17 cellular contexts compared by ENCODE assay signal in the genomic region with DNA sequence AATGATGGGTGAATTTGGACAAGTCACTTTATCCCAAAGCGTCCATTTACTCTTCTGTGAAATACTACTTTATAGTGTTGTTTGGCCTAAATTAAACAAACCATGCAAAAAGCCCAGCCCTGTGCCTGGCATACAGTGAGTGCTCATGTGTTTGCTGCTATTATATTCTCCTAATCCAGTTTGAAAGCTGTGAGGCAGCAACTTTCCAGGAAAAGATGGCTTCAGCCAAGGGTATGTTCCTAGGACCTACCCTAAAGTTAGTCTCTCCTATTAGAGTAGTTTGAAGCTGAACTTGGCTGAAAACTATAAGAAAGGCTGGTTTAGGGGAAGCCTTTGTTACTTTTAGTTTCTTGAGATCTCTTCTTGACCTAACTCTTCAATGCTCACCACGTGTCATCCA. TPM values are rescaled to one million over a fixed set of nuclear protein-coding genes. Genes with fewer than 3 reads are reported as not detected.
DNase-seq lines count a peak whose midpoint lies in the region; ATAC-seq and TF ChIP-seq lines count a peak whose summit lies in the region.
"Had no signal": no experiment of that assay in that cellular context is flagged by ENCODE, and none has a peak within 500 bp of the region (broad histone marks: within the 10 kb centered on the region; RNA-seq: fewer than 3 reads in every experiment).

No MANE protein-coding gene starts in this region.

- peaks cover 30% of the 10 kb centered on the region for H3K4me1 Mint-ChIP-seq in activated T-cell treated with anti-CD3 and anti-CD28 coated beads, Interleukin-2, amount 50 U/mL, for 72 hours (ENCODE audit: low read depth)
- peaks cover 34% of the 10 kb centered on the region for H3K4me1 Mint-ChIP-seq in activated T-cell treated with anti-CD3 and anti-CD28 coated beads, Interleukin-2, amount 50 U/mL, for 4 hours (ENCODE audit: low read depth)
- H3K4me1 Mint-ChIP-seq in Caco-2 (ENCODE audit: low read depth, unreplicated experiment), result peaks cover 29% of the 10 kb centered on the region
- H3K4me1 Mint-ChIP-seq: GM23338 had no signal

- no peaks in the 10 kb centered on the region for H4K20me1 ChIP-seq in hepatocyte (ENCODE audit: insufficient read depth, poor library complexity, severe bottlenecking)

- peaks cover 69% of the 10 kb centered on the region for H3K4me1 ChIP-seq in Caco-2
- peaks cover 16% of the 10 kb centered on the region for H3K4me1 ChIP-seq in hepatocyte (ENCODE audit: insufficient read depth)
- peaks cover 8 to 73% (median 46%) of the 10 kb centered on the region in 4 donors for H3K4me1 ChIP-seq in transverse colon

- H3K4me3 Mint-ChIP-seq in activated T-cell treated with anti-CD3 and anti-CD28 coated beads, Interleukin-2, amount 50 U/mL, for 72 hours, result no peak overlapping the region
- H3K4me3 Mint-ChIP-seq in activated T-cell treated with anti-CD3 and anti-CD28 coated beads, Interleukin-2, amount 50 U/mL, for 4 hours, result no peak overlapping the region
- H3K4me3 Mint-ChIP-seq in Caco-2 (ENCODE audit: unreplicated experiment), result no peak overlapping the region
- H3K4me3 Mint-ChIP-seq: GM23338 had no signal

- H3K4me2 ChIP-seq in hepatocyte, result no peak overlapping the region
- H3K4me2 ChIP-seq: GM23338 had no signal

- H2AFZ ChIP-seq in hepatocyte, result no peak overlapping the region
- H2AFZ ChIP-seq: GM23338 had no signal

- H3K27ac ChIP-seq in hepatocyte, result peak overlapping the region; percentile 63
- peak overlapping the region; percentile 65 to 85 (median 76) for H3K27ac ChIP-seq in transverse colon

- TF ChIP-seq CTCF in Caco-2 (IDR thresholded peaks at IDR 0.05; ENCODE audit: insufficient read depth in 1 of 2, low read depth in 1 of 2, low read length in 1 of 2, severe bottlenecking in 1 of 2, unreplicated experiment in 1 of 2) (no peak), hepatocyte (IDR thresholded peaks at IDR 0.05; ENCODE audit: poor library complexity) (no peak), transverse colon (IDR thresholded peaks at IDR 0.05) (no peak)

- TSS peak; percentile 79 for BruUV-seq in Caco-2 (replicated peaks; lab: Mats Ljungman, UMichigan)

- no peaks in the 10 kb centered on the region for H3K9me2 ChIP-seq in hepatocyte (replicated peaks; ENCODE audit: insufficient read depth)

- H3K27ac Mint-ChIP-seq in activated T-cell treated with anti-CD3 and anti-CD28 coated beads, Interleukin-2, amount 50 U/mL, for 72 hours, result peak overlapping the region; percentile 3
- H3K27ac Mint-ChIP-seq in Caco-2 (ENCODE audit: unreplicated experiment), result no peak overlapping the region
- H3K27ac Mint-ChIP-seq: GM23338 had no signal

- no peaks in the 10 kb centered on the region for H3K79me2 ChIP-seq in hepatocyte

- no peaks in the 10 kb centered on the region for H3K27me3 ChIP-seq in Caco-2 (replicated peaks; ENCODE audit: control insufficient read depth, insufficient read depth, low read length)
- no peaks in the 10 kb centered on the region for H3K27me3 ChIP-seq in hepatocyte
- no peaks in the 10 kb centered on the region for H3K27me3 ChIP-seq in transverse colon

- CTCF ChIA-PET in Caco-2 (lab: Charles Lee), result interaction anchor here (0.6 kb wide), 1 partner anchor 118 kb away, joined by 3 read pairs; no protein-coding TSS in a partner anchor

- intact Hi-C loops in Caco-2 (cut with micrococcal nuclease; ENCODE audit: unreplicated experiment), result loop anchor here (1.0 to 2.0 kb wide), 3 partner anchors 10 to 19 kb away; partner anchors contain the start of gene ACSL5
- intact Hi-C loops in transverse colon (cut with DNase I; ENCODE audit: low total_unique reads), result no loop called here

- no peak for TF ChIP-seq EP300 in transverse colon (IDR thresholded peaks at IDR 0.05; ENCODE audit: low read depth)

- TF ChIP-seq POLR2A in transverse colon (IDR thresholded peaks at IDR 0.05), result no peak

- 78% methylated on average over 2 of the region's 2 CpGs for WGBS in hepatocyte (ENCODE audit: low lambda C conversion rate, missing lambda C conversion rate)
- 56% methylated on average over 1 to 2 of the region's 2 CpGs for WGBS in transverse colon (ENCODE audit: low coverage in 1 of 2), 2 donors

- no peak for DNase-seq in activated T-cell treated with anti-CD3 and anti-CD28 coated beads, Interleukin-2, amount 50 U/mL, for 72 hours
- no peak for DNase-seq in activated T-cell treated with anti-CD3 and anti-CD28 coated beads, Interleukin-2, amount 50 U/mL, for 4 hours
- DNase-seq in Caco-2, result no peak
- DNase-seq in hepatocyte (ENCODE audit: low spot score), result no peak
- no peak for DNase-seq in transverse colon
- no peak for DNase-seq in hippocampal formation (lab: John Stamatoyannopoulos, UW)
- DNase-seq: DMS79, KBM-7, NCI-H1436 treated with DMSO at 0.1 percent for 48 hours, NCI-H2029 treated with DMSO at 0.1 percent for 48 hours, NCI-H2171 treated with DMSO at 0.1 percent for 48 hours, NCI-H748 treated with DMSO at 0.1 percent for 48 hours, RPMI8226 had no signal

- no peak for ATAC-seq in activated T-cell treated with anti-CD3 and anti-CD28 coated beads, Interleukin-2, amount 50 U/mL, for 72 hours (replicated peaks in 1 of 2)
- no peak for ATAC-seq in activated T-cell treated with anti-CD3 and anti-CD28 coated beads, Interleukin-2, amount 50 U/mL, for 4 hours
- ATAC-seq in GM21786 (IDR thresholded peaks at IDR 0.05; ENCODE audit: unreplicated experiment) (no peak), GM21717 (IDR thresholded peaks at IDR 0.05; ENCODE audit: unreplicated experiment) (no peak)
- ATAC-seq: GM23338 had no signal

- H3K9me3 Mint-ChIP-seq in activated T-cell treated with anti-CD3 and anti-CD28 coated beads, Interleukin-2, amount 50 U/mL, for 72 hours, result no peaks in the 10 kb centered on the region
- no peaks in the 10 kb centered on the region for H3K9me3 Mint-ChIP-seq in activated T-cell treated with anti-CD3 and anti-CD28 coated beads, Interleukin-2, amount 50 U/mL, for 4 hours
- peaks cover 3% of the 10 kb centered on the region for H3K9me3 Mint-ChIP-seq in Caco-2 (ENCODE audit: unreplicated experiment)
- H3K9me3 Mint-ChIP-seq: GM23338 had no signal

- H3K4me3 ChIP-seq in Caco-2 (ENCODE audit: low read depth, low read length) (no peak overlapping the region), hepatocyte (no peak overlapping the region), transverse colon (no peak overlapping the region)
- H3K4me3 ChIP-seq: GM23338 had no signal

- POLR2A ChIA-PET in Caco-2 (lab: Charles Lee), result no interaction called here

- in situ Hi-C loops in transverse colon (cut with MboI; ENCODE audit: low pct_ligation_motif_present in 1 of 4, low pct_unique_long_range_greater_than_20kb in 1 of 4, low sequenced_read_pairs in 3 of 4), result no loop called here

- no peaks in the 10 kb centered on the region for H3K9me3 ChIP-seq in Caco-2
- H3K9me3 ChIP-seq in hepatocyte (ENCODE audit: low read depth), result no peaks in the 10 kb centered on the region
- H3K9me3 ChIP-seq in transverse colon, result no peaks in the 10 kb centered on the region

- H3K36me3 ChIP-seq in Caco-2 (ENCODE audit: control insufficient read depth, insufficient read depth, low read length), result peaks cover 1% of the 10 kb centered on the region; the same call in 1 of the 2 replicates
- no peaks in the 10 kb centered on the region for H3K36me3 ChIP-seq in hepatocyte (replicated peaks; ENCODE audit: insufficient read depth, low read depth)
- peaks cover 0 to 16% (median 4%) of the 10 kb centered on the region in 4 donors for H3K36me3 ChIP-seq in transverse colon

- H3K36me3 Mint-ChIP-seq in activated T-cell treated with anti-CD3 and anti-CD28 coated beads, Interleukin-2, amount 50 U/mL, for 72 hours (ENCODE audit: insufficient read depth in 2 of 2), result peaks cover 1 to 9% of the 10 kb centered on the region in 2 donors
- H3K36me3 Mint-ChIP-seq in activated T-cell treated with anti-CD3 and anti-CD28 coated beads, Interleukin-2, amount 50 U/mL, for 4 hours (ENCODE audit: insufficient read depth), result peaks cover 3% of the 10 kb centered on the region
- H3K36me3 Mint-ChIP-seq in Caco-2 (ENCODE audit: insufficient read depth, unreplicated experiment), result no peaks in the 10 kb centered on the region

- H3K27me3 Mint-ChIP-seq in activated T-cell treated with anti-CD3 and anti-CD28 coated beads, Interleukin-2, amount 50 U/mL, for 72 hours (ENCODE audit: low read depth), result no peaks in the 10 kb centered on the region
- H3K27me3 Mint-ChIP-seq in activated T-cell treated with anti-CD3 and anti-CD28 coated beads, Interleukin-2, amount 50 U/mL, for 4 hours (ENCODE audit: low read depth), result no peaks in the 10 kb centered on the region
- H3K27me3 Mint-ChIP-seq in Caco-2 (ENCODE audit: insufficient read depth, unreplicated experiment), result no peaks in the 10 kb centered on the region

RNA-seq across cellular contexts. Expression of gene ACSL5, which starts 19.9 kb away (rescaled TPM):
- 10 to 100 TPM; 49.5 to 54.5 TPM for total RNA-seq in activated T-cell treated with anti-CD3 and anti-CD28 coated beads, Interleukin-2, amount 50 U/mL, for 72 hours
- 10 to 100 TPM; 33.4 to 41.2 (median 35.8) TPM for total RNA-seq in activated T-cell treated with anti-CD3 and anti-CD28 coated beads, Interleukin-2, amount 50 U/mL, for 4 hours
- total RNA-seq in Caco-2 (2022) (46.6 and 47.9 TPM in 2 replicates), hepatocyte (40.2 and 43.1 TPM in 2 replicates), transverse colon (100 to 1,000 TPM in 3 of 4 donors, 10 to 100 TPM in 1; 91.6 to 315 (median 178) TPM)
- 22.2 and 22.7 TPM in 2 replicates for polyA plus RNA-seq in hepatocyte
- total RNA-seq: GM23338, NCI-H460 had no signal
- polyA plus RNA-seq: GM23338 had no signal

RNA-seq across cellular contexts. Expression of gene ZDHHC6, which starts 52.9 kb away (rescaled TPM):
- 10 to 100 TPM; 61.1 to 78.7 TPM for total RNA-seq in activated T-cell treated with anti-CD3 and anti-CD28 coated beads, Interleukin-2, amount 50 U/mL, for 72 hours
- total RNA-seq in activated T-cell treated with anti-CD3 and anti-CD28 coated beads, Interleukin-2, amount 50 U/mL, for 4 hours, result 10 to 100 TPM; 33.4 to 40.6 (median 36.2) TPM
- total RNA-seq in Caco-2 (2022), result 47.4 and 48.8 TPM in 2 replicates
- total RNA-seq in hepatocyte, result 33.0 and 56.4 TPM in 2 replicates
- polyA plus RNA-seq in hepatocyte, result 31.7 and 44.2 TPM in 2 replicates
- 10 to 100 TPM; 13.1 to 46.4 (median 24.6) TPM for total RNA-seq in transverse colon

RNA-seq across cellular contexts. Expression of gene VTI1A, which starts 53.2 kb away (rescaled TPM):
- total RNA-seq in activated T-cell treated with anti-CD3 and anti-CD28 coated beads, Interleukin-2, amount 50 U/mL, for 72 hours, result 10 to 100 TPM; 65.5 to 71.8 TPM
- total RNA-seq in activated T-cell treated with anti-CD3 and anti-CD28 coated beads, Interleukin-2, amount 50 U/mL, for 4 hours, result 10 to 100 TPM; 39.2 to 43.8 (median 42.9) TPM
- 42.3 and 45.6 TPM in 2 replicates for total RNA-seq in Caco-2 (2022)
- 31.1 and 39.8 TPM in 2 replicates for total RNA-seq in hepatocyte
- 20.4 and 26.2 TPM in 2 replicates for polyA plus RNA-seq in hepatocyte
- total RNA-seq in transverse colon, result 100 to 1,000 TPM in 3 of 4 donors, 10 to 100 TPM in 1; 65.8 to 211 (median 149) TPM
